Comparison of ENCODE assay signal across 22 cellular contexts in the genomic region with DNA sequence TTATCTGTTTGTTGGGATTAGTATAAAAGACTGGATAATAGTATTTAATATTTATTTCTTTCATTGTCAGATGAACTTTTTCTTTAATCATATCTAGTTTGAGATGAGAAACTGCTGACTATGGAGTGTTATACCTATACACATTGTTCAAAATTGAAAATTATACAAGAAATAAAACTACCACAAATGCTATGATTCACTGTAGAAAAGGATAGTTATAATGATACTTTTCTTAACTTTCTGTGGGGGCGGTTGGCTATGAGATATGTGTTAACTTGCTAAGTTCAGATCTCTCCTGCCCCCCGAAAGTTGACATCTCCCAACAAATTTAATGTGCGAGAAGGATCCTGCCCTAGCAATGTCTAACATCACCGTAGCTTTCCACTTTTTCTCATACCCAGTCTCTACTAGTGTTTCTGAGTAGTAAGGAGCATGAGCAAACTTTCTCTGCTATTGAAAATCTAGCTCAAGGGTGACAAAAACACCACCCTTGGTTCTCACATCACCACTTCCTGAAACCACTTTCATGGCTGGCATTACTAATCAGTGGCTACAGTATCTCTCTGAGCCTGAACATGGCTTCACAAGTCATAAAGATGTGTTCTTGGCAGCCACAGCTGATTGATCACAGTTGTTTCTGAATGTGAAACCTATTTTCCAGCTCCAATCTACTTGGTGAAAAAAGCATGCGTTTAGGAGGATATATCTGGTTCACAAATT. TPM values are rescaled to one million over a fixed set of nuclear protein-coding genes. Genes with fewer than 3 reads are reported as not detected.
A peak's percentile ranks its signal among the peaks of the same experiment; 100 is the strongest.
DNase-seq lines count a peak whose midpoint lies in the region; ATAC-seq and TF ChIP-seq lines count a peak whose summit lies in the region.
"Had no signal": no experiment of that assay in that cellular context is flagged by ENCODE, and none has a peak within 500 bp of the region (broad histone marks: within the 10 kb centered on the region; RNA-seq: fewer than 3 reads in every experiment).

No MANE protein-coding gene starts in this region.

- ATAC-seq in HG03432 (IDR thresholded peaks at IDR 0.05; ENCODE audit: unreplicated experiment): peak; percentile 87

- no peak for TF ChIP-seq CTCF in epithelial cell of esophagus (IDR thresholded peaks at IDR 0.05; ENCODE audit: insufficient read depth, low read depth, low read length, missing control alignments)

- intact Hi-C loops in cardiac septum (cut with DNase I): no loop called here

- no peak overlapping the region for H3K4me3 ChIP-seq in epithelial cell of esophagus (ENCODE audit: low read length)
- H3K4me3 ChIP-seq: prostate gland, smooth muscle cell had no signal

- peak; percentile 14 for DNase-seq in activated CD4-positive, alpha-beta T cell treated with anti-CD3 and anti-CD28 coated beads for 48 hours
- DNase-seq in activated CD4-positive, alpha-beta T cell treated with anti-CD3 and anti-CD28 coated beads, Interleukin-2, amount 50 U/mL, for 48 hours: no peak
- DNase-seq in CD1c-positive myeloid dendritic cell (ENCODE audit: extremely low spot score) (peak; percentile 46), epithelial cell of esophagus (ENCODE audit: low read depth) (peak; percentile 13), NCI-H774 (lab: John Stamatoyannopoulos, UW) (no peak), HUDEP-2 (lab: John Stamatoyannopoulos, UW; ENCODE audit: unreplicated experiment in 76 of 76) (no peak), cardiac septum (ENCODE audit: low spot score) (no peak)
- DNase-seq: activated naive CD4-positive, alpha-beta T cell treated with Interleukin-2 at 50 U/mL for 16 hours; C1 segment of cervical spinal cord; GF-D8; hypothalamus; KG1; NCI-H1105 treated with DMSO at 0.1 percent for 48 hours; NCI-H2107; NCI-H524 treated with DMSO at 0.1 percent for 48 hours; OCI-M1; SIG-M5; stimulated activated naive CD4-positive, alpha-beta T cell had no signal

RNA-seq across cellular contexts. Expression of gene SAMMSON, which starts 15.8 kb away (rescaled TPM):
- 0.27 TPM for total RNA-seq in cardiac septum
- total RNA-seq: H1, smooth muscle cell had no signal

Comparison
In these comparisons a context has a peak if more than half of its experiments do, and no peak if none do; other contexts are left out.
1. DNase-seq: peak in activated CD4-positive, alpha-beta T cell treated with anti-CD3 and anti-CD28 coated beads for 48 hours (single experiment), CD1c-positive myeloid dendritic cell (single experiment) and epithelial cell of esophagus (single experiment); none in activated CD4-positive, alpha-beta T cell treated with anti-CD3 and anti-CD28 coated beads, Interleukin-2, amount 50 U/mL, for 48 hours (0 of 2), NCI-H774 (single experiment), HUDEP-2 (0 of 76) and cardiac septum (single experiment).